Comparison of ENCODE assay signal across 15 cellular contexts in genomic region chr1:30413606-30414005, GRCh38.
"Had no signal": no experiment of that assay in that cellular context is flagged by ENCODE, and none has a peak within 500 bp of the region (broad histone marks: within the 10 kb centered on the region; RNA-seq: fewer than 3 reads in every experiment).

No MANE protein-coding gene starts in this region.

- DNase-seq: activated CD4-positive, alpha-beta T cell treated with anti-CD3 and anti-CD28 coated beads, Interleukin-2, amount 50 U/mL, for 48 hours; brain microvascular endothelial cell; cerebellar nuclear complex; dermis blood vessel endothelial cell; glutamatergic neuron; immature natural killer cell; left colon; nephron progenitor cell; stimulated activated CD4-positive, alpha-beta T cell treated with anti-CD3 and anti-CD28 coated beads, Interleukin-4, amount 100 ng/mL, for 1 hour; stimulated activated naive CD8-positive, alpha-beta T cell treated with anti-CD3 and anti-CD28 coated beads, Interleukin-15, amount 100 ng/mL, for 72 hours; SW 1271 had no signal

- H3K36me3 ChIP-seq: brain microvascular endothelial cell had no signal

- H3K9me3 Mint-ChIP-seq: activated naive CD4-positive, alpha-beta T cell treated with anti-CD3 and anti-CD28 coated beads, Interleukin-2, amount 50 U/mL, for 72 hours; immature natural killer cell; nephron progenitor cell; stimulated activated naive CD8-positive, alpha-beta T cell treated with anti-CD3 and anti-CD28 coated beads, Interleukin-15, amount 100 ng/mL, for 72 hours; T-helper 2 cell treated with Interferon-gamma antibody and Interleukin-4, amounts not matched to agents 5 μg/mL and 100 μg/mL, for 36 hours had no signal

- H3K4me1 Mint-ChIP-seq: immature natural killer cell; stimulated activated naive CD8-positive, alpha-beta T cell treated with anti-CD3 and anti-CD28 coated beads, Interleukin-15, amount 100 ng/mL, for 72 hours had no signal

- H3K4me3 Mint-ChIP-seq: immature natural killer cell; nephron progenitor cell; stimulated activated naive CD8-positive, alpha-beta T cell treated with anti-CD3 and anti-CD28 coated beads, Interleukin-15, amount 100 ng/mL, for 72 hours; T-helper 2 cell treated with Interferon-gamma antibody and Interleukin-4, amounts not matched to agents 5 μg/mL and 100 μg/mL, for 36 hours had no signal

- H3K27me3 ChIP-seq: brain microvascular endothelial cell had no signal

- H3K27ac Mint-ChIP-seq: nephron progenitor cell; stimulated activated naive CD8-positive, alpha-beta T cell treated with anti-CD3 and anti-CD28 coated beads, Interleukin-15, amount 100 ng/mL, for 72 hours; T-helper 2 cell treated with Interferon-gamma antibody and Interleukin-4, amounts not matched to agents 5 μg/mL and 100 μg/mL, for 36 hours had no signal

- H3K36me3 Mint-ChIP-seq: activated naive CD4-positive, alpha-beta T cell treated with anti-CD3 and anti-CD28 coated beads, Interleukin-2, amount 50 U/mL, for 72 hours; immature natural killer cell had no signal

- ATAC-seq: activated CD4-positive, CD25-positive, alpha-beta regulatory T cell treated with anti-CD3 and anti-CD28 coated beads, Interleukin-2, amount 50 U/mL, for 24 hours; activated naive CD4-positive, alpha-beta T cell treated with anti-CD3 and anti-CD28 coated beads, Interleukin-2, amount 50 U/mL, for 72 hours; esophagus mucosa; left colon; stimulated activated naive CD8-positive, alpha-beta T cell treated with anti-CD3 and anti-CD28 coated beads, Interleukin-15, amount 100 ng/mL, for 72 hours had no signal

- H3K27ac ChIP-seq: brain microvascular endothelial cell had no signal
